ENCODE assay signal across 1 cellular context in the genomic region with DNA sequence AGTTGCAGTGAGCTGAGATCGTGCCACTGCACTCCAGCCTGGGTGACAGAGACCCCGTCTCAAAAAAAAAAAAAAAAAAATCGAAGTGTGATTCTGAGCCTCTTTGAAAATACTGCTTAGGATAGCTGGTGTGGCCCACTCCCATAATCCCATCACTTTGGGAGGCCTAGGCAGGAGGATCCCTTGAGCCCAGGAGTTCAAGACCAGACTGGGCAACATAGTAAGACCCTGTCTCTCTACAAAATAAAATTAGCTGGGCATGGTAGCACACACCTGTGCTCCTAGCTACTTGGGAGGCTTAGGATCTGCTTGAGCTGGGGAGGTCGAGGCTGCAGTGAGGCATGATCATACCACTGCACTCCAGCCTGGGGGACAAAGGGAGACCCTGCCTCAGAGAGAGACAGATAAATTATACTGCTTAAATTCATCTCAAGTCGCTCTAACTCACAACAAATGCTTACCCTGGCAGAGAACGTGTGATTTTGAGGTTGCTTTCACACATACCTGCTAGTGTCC.
TF ChIP-seq lines count a peak whose summit lies in the region.

No MANE protein-coding gene starts in this region.

TF ChIP-seq in HCT116, 20 proteins besides CTCF, POLR2A, EP300 and RAD21 (continued from another document):
- TF ChIP-seq, protein P1, sequence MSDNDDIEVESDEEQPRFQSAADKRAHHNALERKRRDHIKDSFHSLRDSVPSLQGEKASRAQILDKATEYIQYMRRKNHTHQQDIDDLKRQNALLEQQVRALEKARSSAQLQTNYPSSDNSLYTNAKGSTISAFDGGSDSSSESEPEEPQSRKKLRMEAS (IDR thresholded peaks at IDR 0.05) = no peak
- TF ChIP-seq TCF7L2 (IDR thresholded peaks at IDR 0.05; ENCODE audit: borderline replicate concordance, extremely low read depth, insufficient read depth, insufficient read length) = no peak
